Comparison of ENCODE assay signal across 1 cellular context in the genomic region with DNA sequence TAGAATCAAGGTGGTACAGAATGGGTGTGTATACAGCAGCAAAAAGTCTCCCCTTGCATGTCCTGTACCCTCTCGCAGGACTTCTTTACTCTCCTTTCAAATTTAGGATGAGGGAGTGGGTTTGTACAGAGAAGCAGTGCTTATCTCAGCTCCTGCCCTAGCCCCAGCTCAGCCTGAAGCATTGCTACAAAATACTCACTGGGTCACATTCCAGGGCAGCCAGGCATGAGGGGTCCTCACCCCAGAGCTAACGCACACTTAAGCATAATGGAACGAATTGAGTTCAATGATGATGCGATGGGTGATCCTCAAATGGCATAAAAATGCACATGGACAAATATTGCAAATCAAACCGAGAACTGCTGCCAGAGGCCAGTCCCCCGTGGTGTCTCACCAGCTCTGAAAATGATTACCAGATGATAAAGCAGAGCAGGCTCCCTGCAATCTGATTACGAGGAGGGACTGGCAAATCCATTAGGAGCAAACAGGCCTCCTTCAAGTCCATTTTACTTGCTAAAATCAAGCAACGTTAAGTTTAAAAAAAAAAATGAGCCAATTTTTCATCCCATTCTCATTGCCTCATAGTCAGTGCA.
TF ChIP-seq lines count a peak whose summit lies in the region.

No MANE protein-coding gene starts in this region.

TF ChIP-seq in H1, 55 proteins besides CTCF, POLR2A, EP300 and RAD21:
- TF ChIP-seq KDM5A (IDR thresholded peaks at IDR 0.05; ENCODE audit: low read length) (no peak), TEAD4 (IDR thresholded peaks at IDR 0.05; ENCODE audit: low read depth, low read length) (peak; percentile 56; the same call in 1 of the 2 replicates), SP4 (IDR thresholded peaks at IDR 0.05; ENCODE audit: low read length) (no peak), TAF1 (IDR thresholded peaks at IDR 0.05; ENCODE audit: low read depth, low read length) (no peak), FOSL1 (IDR thresholded peaks at IDR 0.05; ENCODE audit: insufficient read depth, low read depth, low read length) (no peak)
TF ChIP-seq in H1: peak in this region for 1.
